Comparison of ENCODE assay signal across 23 cellular contexts in genomic region chr17:14317383-14317782, GRCh38. TPM values are rescaled to one million over a fixed set of nuclear protein-coding genes. Genes with fewer than 3 reads are reported as not detected.
DNase-seq lines count a peak whose midpoint lies in the region; ATAC-seq and TF ChIP-seq lines count a peak whose summit lies in the region.
"Had no signal": no experiment of that assay in that cellular context is flagged by ENCODE, and none has a peak within 500 bp of the region (broad histone marks: within the 10 kb centered on the region; RNA-seq: fewer than 3 reads in every experiment).

No MANE protein-coding gene starts in this region.

- peaks cover 11% of the 10 kb centered on the region for H3K36me3 Mint-ChIP-seq in activated naive CD8-positive, alpha-beta T cell
- H3K36me3 Mint-ChIP-seq in activated naive CD8-positive, alpha-beta T cell treated with anti-CD3 and anti-CD28 coated beads for 36 hours, result peaks cover 32% of the 10 kb centered on the region
- peaks cover 6% of the 10 kb centered on the region for H3K36me3 Mint-ChIP-seq in endodermal cell (ENCODE audit: low read depth)
- peaks cover 15% of the 10 kb centered on the region for H3K36me3 Mint-ChIP-seq in progenitor cell of endocrine pancreas (ENCODE audit: insufficient read depth)

- H3K27ac ChIP-seq in HEK293 (ENCODE audit: extremely low read depth, low read depth, low read length), result no peak overlapping the region
- peak overlapping the region; percentile 7 for H3K27ac ChIP-seq in endodermal cell (ENCODE audit: low read depth, low read length)
- H3K27ac ChIP-seq: heart left ventricle, KMS-11, neutrophil, thyroid gland had no signal

- CTCF ChIA-PET in HEK293 (lab: Yijun Ruan, JAX), result interaction anchor here (0.7 kb wide), 1 partner anchor 496 kb away, joined by 3 read pairs; no protein-coding TSS in a partner anchor

- peak overlapping the region; percentile 68 for H3K27ac Mint-ChIP-seq in activated naive CD8-positive, alpha-beta T cell
- no peak overlapping the region for H3K27ac Mint-ChIP-seq in activated naive CD8-positive, alpha-beta T cell treated with anti-CD3 and anti-CD28 coated beads for 36 hours
- H3K27ac Mint-ChIP-seq in endodermal cell (no peak overlapping the region), progenitor cell of endocrine pancreas (peak overlapping the region; percentile 51)
- H3K27ac Mint-ChIP-seq: mesothelial cell of epicardium had no signal

- no peaks in the 10 kb centered on the region for H3K9me3 Mint-ChIP-seq in activated naive CD8-positive, alpha-beta T cell (ENCODE audit: low read depth)
- no peaks in the 10 kb centered on the region for H3K9me3 Mint-ChIP-seq in activated naive CD8-positive, alpha-beta T cell treated with anti-CD3 and anti-CD28 coated beads for 36 hours
- H3K9me3 Mint-ChIP-seq in endodermal cell (peaks cover 2% of the 10 kb centered on the region), progenitor cell of endocrine pancreas (ENCODE audit: low read depth) (no peaks in the 10 kb centered on the region)
- H3K9me3 Mint-ChIP-seq: mesothelial cell of epicardium had no signal

- H3K4me1 Mint-ChIP-seq in activated naive CD8-positive, alpha-beta T cell (ENCODE audit: low read depth), result peaks cover 75% of the 10 kb centered on the region
- H3K4me1 Mint-ChIP-seq in activated naive CD8-positive, alpha-beta T cell treated with anti-CD3 and anti-CD28 coated beads for 36 hours, result peaks cover 77% of the 10 kb centered on the region
- peaks cover 40% of the 10 kb centered on the region for H3K4me1 Mint-ChIP-seq in endodermal cell
- peaks cover 36% of the 10 kb centered on the region for H3K4me1 Mint-ChIP-seq in progenitor cell of endocrine pancreas (ENCODE audit: low read depth)

- H3K9ac ChIP-seq in endodermal cell (ENCODE audit: extremely low read depth, low read length, poor library complexity, severe bottlenecking), result no peak overlapping the region
- H3K9ac ChIP-seq: KMS-11 had no signal

- peaks cover 31% of the 10 kb centered on the region for H3K27me3 ChIP-seq in endodermal cell (ENCODE audit: control insufficient read depth, insufficient read depth, low read length, poor library complexity, severe bottlenecking)
- H3K27me3 ChIP-seq: neutrophil, thyroid gland had no signal

- 37 to 46% methylated on average over 3 of the region's 3 CpGs for WGBS in endodermal cell (ENCODE audit: insufficient coverage in 1 of 2, insufficient read length in 1 of 2), 2 experiments

- no peaks in the 10 kb centered on the region for H3K27me3 Mint-ChIP-seq in activated naive CD8-positive, alpha-beta T cell
- H3K27me3 Mint-ChIP-seq in activated naive CD8-positive, alpha-beta T cell treated with anti-CD3 and anti-CD28 coated beads for 36 hours, result no peaks in the 10 kb centered on the region
- peaks cover 74% of the 10 kb centered on the region for H3K27me3 Mint-ChIP-seq in endodermal cell (ENCODE audit: insufficient read depth)
- peaks cover 9% of the 10 kb centered on the region for H3K27me3 Mint-ChIP-seq in progenitor cell of endocrine pancreas

- DNase-seq in activated naive CD8-positive, alpha-beta T cell treated with anti-CD3 and anti-CD28 coated beads for 36 hours, result no peak
- DNase-seq in endodermal cell, result peak; percentile 70
- no peak for DNase-seq in progenitor cell of endocrine pancreas (ENCODE audit: low spot score, unreplicated experiment)
- no peak for DNase-seq in anterior cingulate cortex (lab: John Stamatoyannopoulos, UW)
- DNase-seq: activated CD4-positive, CD25-positive, alpha-beta regulatory T cell; amniotic stem cell; dermis blood vessel endothelial cell; DMS53; heart left ventricle; NCI-H1694 treated with DMSO at 0.1 percent for 48 hours; NCI-H526 treated with DMSO at 0.1 percent for 48 hours; stimulated activated naive CD4-positive, alpha-beta T cell treated with Interleukin-2 at 50 U/mL for 16 hours; T1000; thyroid gland had no signal

- H3K4me3 ChIP-seq in HEK293 (ENCODE audit: low read depth, low read length), result no peak overlapping the region
- H3K4me3 ChIP-seq in endodermal cell (ENCODE audit: low read length), result no peak overlapping the region
- H3K4me3 ChIP-seq: heart left ventricle, smooth muscle cell, thyroid gland had no signal

- ATAC-seq in HG03520 (IDR thresholded peaks at IDR 0.05; ENCODE audit: unreplicated experiment) (no peak), GM19452 (IDR thresholded peaks at IDR 0.05; ENCODE audit: unreplicated experiment) (no peak)
- ATAC-seq: HCT116, heart left ventricle had no signal

- H3K4me3 Mint-ChIP-seq in activated naive CD8-positive, alpha-beta T cell, result peak overlapping the region; percentile 62
- no peak overlapping the region for H3K4me3 Mint-ChIP-seq in activated naive CD8-positive, alpha-beta T cell treated with anti-CD3 and anti-CD28 coated beads for 36 hours
- no peak overlapping the region for H3K4me3 Mint-ChIP-seq in endodermal cell
- no peak overlapping the region for H3K4me3 Mint-ChIP-seq in progenitor cell of endocrine pancreas (ENCODE audit: low read depth)
- H3K4me3 Mint-ChIP-seq: mesothelial cell of epicardium had no signal

- POLR2A ChIA-PET in HEK293 (lab: Yijun Ruan, JAX), result interaction anchor here (1.9 to 3.3 kb wide), 2 partner anchors 8 to 16 kb away, joined by 7 to 16 read pairs; partner anchors contain the start of gene HS3ST3B1

- H3K9me3 ChIP-seq in HEK293 (ENCODE audit: control insufficient read depth, insufficient read depth, low read depth, low read length), result no peaks in the 10 kb centered on the region
- no peaks in the 10 kb centered on the region for H3K9me3 ChIP-seq in endodermal cell (ENCODE audit: control insufficient read depth, low read length)
- H3K9me3 ChIP-seq: heart left ventricle, neutrophil, thyroid gland had no signal

- H3K4me1 ChIP-seq in HEK293 (ENCODE audit: control insufficient read depth, insufficient read depth, low read length) (peaks cover 29% of the 10 kb centered on the region), endodermal cell (ENCODE audit: control insufficient read depth, insufficient read depth, low read length) (peaks cover 34% of the 10 kb centered on the region)
- H3K4me1 ChIP-seq: thyroid gland had no signal

- no peak for TF ChIP-seq CTCF in HEK293 (tag by site-specific recombination; IDR thresholded peaks at IDR 0.05)
- no peak for TF ChIP-seq CTCF in endodermal cell (conservative IDR thresholded peaks at IDR 0.05)
- TF ChIP-seq CTCF in progenitor cell of endocrine pancreas (IDR thresholded peaks at IDR 0.05; ENCODE audit: unreplicated experiment), result no peak

- H3K36me3 ChIP-seq in HEK293 (ENCODE audit: control insufficient read depth in 2 of 2, insufficient read depth in 1 of 2, low read length in 2 of 2), result peaks cover 0 to 3% of the 10 kb centered on the region in 2 experiments; a peak in 1 of 3 replicates
- H3K36me3 ChIP-seq in endodermal cell (ENCODE audit: control insufficient read depth, insufficient read depth, low read length), result peaks cover 3% of the 10 kb centered on the region
- H3K36me3 ChIP-seq: heart left ventricle, neutrophil, thyroid gland had no signal

TF ChIP-seq in HEK293, 187 proteins besides CTCF, POLR2A, EP300 and RAD21:
- peak; percentile 89 for TF ChIP-seq ZFP3 (tag by site-specific recombination; IDR thresholded peaks at IDR 0.05; ENCODE audit: low read depth)
- TF ChIP-seq ZNF660 (tag by site-specific recombination; IDR thresholded peaks at IDR 0.05), result no peak

RNA-seq across cellular contexts. Expression of gene HS3ST3B1, which starts 16.5 kb away (rescaled TPM):
- total RNA-seq in activated naive CD8-positive, alpha-beta T cell treated with anti-CD3 and anti-CD28 coated beads for 36 hours, result 1 to 10 TPM; 5.8 to 5.9 TPM
- 1 to 10 TPM; 5.6 to 6.9 TPM for total RNA-seq in endodermal cell
- polyA plus RNA-seq in endodermal cell (2013, experiment 1 of 2), result 8.7 TPM
- 7.3 TPM for polyA plus RNA-seq in endodermal cell (2013, experiment 2 of 2)
- total RNA-seq in progenitor cell of endocrine pancreas, result 14.2 and 16.7 TPM in 2 replicates

Comparison
In these comparisons a context has a peak if more than half of its experiments do, and no peak if none do; other contexts are left out.
1. H3K27ac Mint-ChIP-seq: peak in activated naive CD8-positive, alpha-beta T cell (single experiment) and progenitor cell of endocrine pancreas (single experiment); none in activated naive CD8-positive, alpha-beta T cell treated with anti-CD3 and anti-CD28 coated beads for 36 hours (single experiment) and endodermal cell (single experiment).